8 cellular contexts compared by ENCODE assay signal in genomic region chr1:151539321-151540020, GRCh38.
A peak's percentile ranks its signal among the peaks of the same experiment; 100 is the strongest.
DNase-seq lines count a peak whose midpoint lies in the region; ATAC-seq and TF ChIP-seq lines count a peak whose summit lies in the region.

No MANE protein-coding gene starts in this region.

- DNase-seq in activated naive CD4-positive, alpha-beta T cell treated with Interleukin-2 at 50 U/mL for 16 hours = peak; percentile 10
- DNase-seq in activated naive CD4-positive, alpha-beta T cell (lab: John Stamatoyannopoulos, UW) = no peak
- DNase-seq in NCI-H1092 (lab: John Stamatoyannopoulos, UW) = peak; percentile 97
- no peak for DNase-seq in coronary artery (ENCODE audit: low spot score)
- DNase-seq in stimulated activated CD8-positive, alpha-beta memory T cell treated with anti-CD3 and anti-CD28 coated beads, Interleukin-4, amount 100 ng/mL, for 48 hours = peak; percentile 53

- peak overlapping the region; percentile 78 for H3K4me3 ChIP-seq in coronary artery

- peak; percentile 41 for ATAC-seq in HG02642 (IDR thresholded peaks at IDR 0.05; ENCODE audit: poor library complexity, unreplicated experiment)
- ATAC-seq in SK-N-SH treated with all-trans-retinoic acid at 6 μM for 48 hours = peak; percentile 24

- H3K27me3 ChIP-seq in layer of hippocampus (ENCODE audit: control insufficient read depth, insufficient read depth, low read length) = no peaks in the 10 kb centered on the region

- H3K27ac ChIP-seq in coronary artery (peak overlapping the region; percentile 68 to 83), layer of hippocampus (ENCODE audit: low read depth, low read length) (peak overlapping the region; percentile 42)

- TF ChIP-seq CTCF in coronary artery (IDR thresholded peaks at IDR 0.05) = no peak

TF ChIP-seq in SK-N-SH treated with all-trans-retinoic acid at 6 μM for 48 hours, 23 proteins besides CTCF, POLR2A, EP300 and RAD21:
- TF ChIP-seq RARB (CRISPR knock-in tag; IDR thresholded peaks at IDR 0.05) (no peak), PPARA (CRISPR knock-in tag; IDR thresholded peaks at IDR 0.05; ENCODE audit: borderline replicate concordance) (no peak), BACH2 (CRISPR knock-in tag; IDR thresholded peaks at IDR 0.05; ENCODE audit: borderline replicate concordance) (no peak), ZNF565 (CRISPR knock-in tag; conservative IDR thresholded peaks at IDR 0.05; ENCODE audit: low read depth) (no peak)
- TF ChIP-seq, protein P1, sequence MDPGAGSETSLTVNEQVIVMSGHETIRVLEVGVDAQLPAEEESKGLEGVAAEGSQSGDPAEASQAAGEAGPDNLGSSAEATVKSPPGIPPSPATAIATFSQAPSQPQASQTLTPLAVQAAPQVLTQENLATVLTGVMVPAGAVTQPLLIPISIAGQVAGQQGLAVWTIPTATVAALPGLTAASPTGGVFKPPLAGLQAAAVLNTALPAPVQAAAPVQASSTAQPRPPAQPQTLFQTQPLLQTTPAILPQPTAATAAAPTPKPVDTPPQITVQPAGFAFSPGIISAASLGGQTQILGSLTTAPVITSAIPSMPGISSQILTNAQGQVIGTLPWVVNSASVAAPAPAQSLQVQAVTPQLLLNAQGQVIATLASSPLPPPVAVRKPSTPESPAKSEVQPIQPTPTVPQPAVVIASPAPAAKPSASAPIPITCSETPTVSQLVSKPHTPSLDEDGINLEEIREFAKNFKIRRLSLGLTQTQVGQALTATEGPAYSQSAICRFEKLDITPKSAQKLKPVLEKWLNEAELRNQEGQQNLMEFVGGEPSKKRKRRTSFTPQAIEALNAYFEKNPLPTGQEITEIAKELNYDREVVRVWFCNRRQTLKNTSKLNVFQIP (CRISPR knock-in tag; IDR thresholded peaks at IDR 0.05; ENCODE audit: borderline replicate concordance, low read depth) = no peak

Comparison
In these comparisons a context has a peak if more than half of its experiments do, and no peak if none do; other contexts are left out.
1. DNase-seq: peak in activated naive CD4-positive, alpha-beta T cell treated with Interleukin-2 at 50 U/mL for 16 hours (single experiment), NCI-H1092 (single experiment) and stimulated activated CD8-positive, alpha-beta memory T cell treated with anti-CD3 and anti-CD28 coated beads, Interleukin-4, amount 100 ng/mL, for 48 hours (single experiment); none in activated naive CD4-positive, alpha-beta T cell (0 of 4) and coronary artery (single experiment).